Comparison of ENCODE assay signal across 26 cellular contexts in the genomic region with DNA sequence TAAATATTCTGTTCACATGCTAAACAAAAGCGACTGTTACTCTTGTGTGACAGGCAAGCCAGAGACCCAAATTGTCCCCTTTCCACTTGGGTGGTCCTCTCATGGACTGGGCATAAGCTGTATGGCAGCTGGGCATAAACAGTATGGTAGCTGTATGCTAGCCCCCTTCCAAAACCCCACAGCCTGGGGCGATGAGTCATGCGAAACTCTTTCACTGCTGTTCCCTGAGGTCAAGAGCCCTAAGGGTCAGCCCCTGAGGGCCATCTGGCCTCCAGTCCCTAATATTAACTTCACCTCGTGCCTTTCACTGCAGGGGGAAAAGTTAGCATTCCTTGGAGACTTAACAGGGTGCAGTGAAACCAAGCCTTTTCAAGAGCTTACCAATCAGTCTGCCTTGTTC.
"Had no signal": no experiment of that assay in that cellular context is flagged by ENCODE, and none has a peak within 500 bp of the region (broad histone marks: within the 10 kb centered on the region; RNA-seq: fewer than 3 reads in every experiment).

No MANE protein-coding gene starts in this region.

- H3K27ac Mint-ChIP-seq: nephron progenitor cell; stimulated activated naive B cell treated with anti-CD40 and anti-IgM and Interleukin-4, amounts not matched to agents 10 μg/mL and 1 μg/mL and 100 μg/mL, for 72 hours; stimulated activated naive CD8-positive, alpha-beta T cell treated with anti-CD3 and anti-CD28 coated beads, Interleukin-15, Interleukin-2, amounts not matched to agents 100 ng/mL and 50 ng/mL, for 24 hours had no signal

- H3K9me3 Mint-ChIP-seq: immature natural killer cell had no signal

- H3K4me3 ChIP-seq: coronary artery, esophagus muscularis mucosa, gastroesophageal sphincter, heart right ventricle, lower lobe of right lung, pancreas, right lobe of liver, thoracic aorta, tibial nerve, upper lobe of left lung, uterus had no signal

- H3K9me3 ChIP-seq: lower lobe of right lung, pancreas, right lobe of liver, thoracic aorta, uterus had no signal

- ATAC-seq: foreskin keratinocyte; gastroesophageal sphincter; heart right ventricle; left ventricle myocardium superior; lower lobe of right lung; naive thymus-derived CD8-positive, alpha-beta T cell; pancreas; right lobe of liver; stimulated activated naive B cell treated with anti-CD40 and anti-IgM and Interleukin-4, amounts not matched to agents 10 μg/mL and 1 μg/mL and 100 μg/mL, for 72 hours had no signal

- H3K4me1 ChIP-seq: esophagus muscularis mucosa, gastroesophageal sphincter, lower lobe of right lung, pancreas, right lobe of liver, tibial nerve, upper lobe of left lung, uterus had no signal

- H3K27me3 ChIP-seq: foreskin keratinocyte, heart right ventricle, neutrophil, pancreas, right lobe of liver, tibial nerve, upper lobe of left lung, uterus had no signal

- H3K36me3 ChIP-seq: esophagus muscularis mucosa, gastroesophageal sphincter, heart right ventricle, lower lobe of right lung, neutrophil, pancreas, right lobe of liver, thoracic aorta, tibial nerve, upper lobe of left lung, uterus had no signal

- DNase-seq: effector CD4-positive, alpha-beta T cell; foreskin keratinocyte; heart right ventricle; hippocampal formation; immature natural killer cell; islet precursor cell; kidney glomerular epithelial cell; left ventricle myocardium superior; lower lobe of right lung; naive thymus-derived CD8-positive, alpha-beta T cell; nephron progenitor cell; pancreas; right lobe of liver; small intestine; stimulated activated CD4-positive, alpha-beta T cell treated with anti-CD3 and anti-CD28 coated beads, Interleukin-15, amount 100 ng/mL, for 24 hours; stimulated activated CD4-positive, alpha-beta T cell treated with anti-CD3 and anti-CD28 coated beads, Interleukin-2, amount 100 ng/mL, for 48 hours; stimulated activated naive B cell treated with anti-CD40 and anti-IgM and Interleukin-4, amounts not matched to agents 10 μg/mL and 1 μg/mL and 100 μg/mL, for 72 hours; upper lobe of left lung; uterus had no signal

- H3K4me3 Mint-ChIP-seq: immature natural killer cell; naive thymus-derived CD8-positive, alpha-beta T cell; nephron progenitor cell; stimulated activated naive B cell treated with anti-CD40 and anti-IgM and Interleukin-4, amounts not matched to agents 10 μg/mL and 1 μg/mL and 100 μg/mL, for 72 hours; stimulated activated naive CD8-positive, alpha-beta T cell treated with anti-CD3 and anti-CD28 coated beads, Interleukin-15, Interleukin-2, amounts not matched to agents 100 ng/mL and 50 ng/mL, for 24 hours had no signal

- H3K27ac ChIP-seq: coronary artery, esophagus muscularis mucosa, foreskin keratinocyte, gastroesophageal sphincter, heart right ventricle, lower lobe of right lung, neutrophil, pancreas, right lobe of liver, thoracic aorta, tibial nerve, upper lobe of left lung, uterus had no signal

- FAIRE-seq: pancreas, small intestine had no signal

- H3K36me3 Mint-ChIP-seq: immature natural killer cell had no signal
